1 cellular context compared by ENCODE assay signal in the genomic region with DNA sequence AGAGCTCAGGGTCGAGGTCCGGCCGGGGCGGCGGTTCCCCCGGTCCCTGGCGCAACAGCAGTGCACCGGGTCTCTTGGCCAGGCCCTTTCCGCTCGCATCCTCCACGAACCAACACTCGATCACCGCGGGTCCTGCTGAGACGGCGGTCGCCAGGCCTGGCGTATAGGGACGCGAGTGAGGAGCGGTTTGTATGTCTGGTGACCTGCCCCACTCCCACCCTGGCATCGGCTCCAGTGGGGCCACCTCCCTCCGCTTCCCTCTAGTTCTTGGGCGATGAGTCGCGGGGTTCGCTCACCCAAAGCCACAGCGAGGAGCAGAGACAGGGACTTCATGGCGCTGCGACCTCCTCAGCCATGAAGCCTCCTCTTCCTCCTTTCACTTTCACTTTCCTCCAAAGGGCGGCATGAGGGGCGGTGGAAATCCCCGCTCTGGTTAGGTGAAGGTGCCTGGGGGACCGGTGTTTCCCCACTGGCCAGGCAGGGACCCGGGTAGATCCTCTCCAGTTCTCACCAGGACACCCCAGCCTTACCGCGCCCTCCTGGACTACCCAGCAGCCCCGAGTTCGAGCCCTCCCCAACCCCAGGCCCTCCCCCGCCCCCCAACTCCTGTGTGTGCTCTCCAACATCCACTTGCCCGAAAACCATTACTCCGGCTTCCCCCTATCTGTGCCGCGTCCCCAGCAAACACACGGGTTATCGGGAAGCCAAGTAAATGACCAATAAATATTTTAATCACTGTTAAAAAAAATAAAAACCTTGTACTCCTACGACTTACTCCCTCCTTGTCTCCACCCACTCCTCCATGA.
TF ChIP-seq lines count a peak whose summit lies in the region.

Gene TAPBP (minus strand): TSS at position 370 of the 806 bp plus-strand sequence. CDS start 37 bp downstream, at position 333.

TF ChIP-seq in GM23338, 12 proteins besides CTCF, POLR2A, EP300 and RAD21 (continued from another document):
- no peak for TF ChIP-seq ZNF462 (CRISPR knock-in tag; IDR thresholded peaks at IDR 0.05)
